21 cellular contexts compared by ENCODE assay signal in the genomic region with DNA sequence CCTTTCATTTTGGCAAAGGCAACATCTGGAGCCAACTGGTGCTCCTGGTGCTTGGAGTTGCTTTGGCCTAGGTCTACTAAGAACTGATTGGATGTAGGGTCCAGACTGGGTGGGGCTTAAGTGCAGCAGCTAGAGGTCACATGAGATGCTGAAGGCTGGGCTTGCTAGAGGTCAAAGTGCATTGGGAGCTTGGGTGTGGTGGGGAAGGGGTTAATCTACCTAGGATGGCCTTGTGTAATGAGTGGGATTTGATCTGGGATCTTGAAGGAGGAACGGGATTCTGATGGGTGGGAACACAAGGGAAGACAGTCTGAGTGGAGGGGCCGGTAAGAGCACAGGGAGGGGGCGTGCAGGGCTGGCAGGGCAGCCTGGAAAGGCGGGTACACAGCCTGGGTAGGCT.
A peak's percentile ranks its signal among the peaks of the same experiment; 100 is the strongest.
DNase-seq lines count a peak whose midpoint lies in the region; ATAC-seq and TF ChIP-seq lines count a peak whose summit lies in the region.
"Had no signal": no experiment of that assay in that cellular context is flagged by ENCODE, and none has a peak within 500 bp of the region (broad histone marks: within the 10 kb centered on the region; RNA-seq: fewer than 3 reads in every experiment).

No MANE protein-coding gene starts in this region.

- no peak overlapping the region for H3K4me3 Mint-ChIP-seq in activated CD4-positive, alpha-beta T cell treated with anti-CD3 and anti-CD28 coated beads, Interleukin-2, amount 10 ng/mL, durations not matched to agents 7 days and 5 days
- H3K4me3 Mint-ChIP-seq in WTC11: no peak overlapping the region
- no peak overlapping the region for H3K4me3 Mint-ChIP-seq in neural crest cell
- H3K4me3 Mint-ChIP-seq: CD4-positive, alpha-beta memory T cell; H9; HFFc6 had no signal

- CTCF ChIA-PET in activated CD4-positive, alpha-beta T cell treated with anti-CD3 and anti-CD28 coated beads, Interleukin-2, amount 10 ng/mL, durations not matched to agents 7 days and 5 days (lab: Charles Lee): no interaction called here
- CTCF ChIA-PET in WTC11 (lab: Charles Lee): no interaction called here

- no peaks in the 10 kb centered on the region for H3K9me3 Mint-ChIP-seq in activated CD4-positive, alpha-beta T cell treated with anti-CD3 and anti-CD28 coated beads, Interleukin-2, amount 10 ng/mL, durations not matched to agents 7 days and 5 days
- H3K9me3 Mint-ChIP-seq in WTC11 (no peaks in the 10 kb centered on the region), neural crest cell (no peaks in the 10 kb centered on the region)
- H3K9me3 Mint-ChIP-seq: CD4-positive, alpha-beta memory T cell; H9; HFFc6 had no signal

- peak overlapping the region; percentile 4 for H3K27ac Mint-ChIP-seq in activated CD4-positive, alpha-beta T cell treated with anti-CD3 and anti-CD28 coated beads, Interleukin-2, amount 10 ng/mL, durations not matched to agents 7 days and 5 days
- H3K27ac Mint-ChIP-seq in WTC11 (no peak overlapping the region), neural crest cell (ENCODE audit: unreplicated experiment) (peak overlapping the region; percentile 67)
- H3K27ac Mint-ChIP-seq: CD4-positive, alpha-beta memory T cell; HFFc6 had no signal

- TF ChIP-seq CTCF in WTC11 (IDR thresholded peaks at IDR 0.05): no peak
- TF ChIP-seq CTCF in neural crest cell (conservative IDR thresholded peaks at IDR 0.05): no peak

- H3K4me1 Mint-ChIP-seq in activated CD4-positive, alpha-beta T cell treated with anti-CD3 and anti-CD28 coated beads, Interleukin-2, amount 10 ng/mL, durations not matched to agents 7 days and 5 days: no peaks in the 10 kb centered on the region
- H3K4me1 Mint-ChIP-seq in WTC11 (peaks cover 31% of the 10 kb centered on the region), neural crest cell (peaks cover 4% of the 10 kb centered on the region)
- H3K4me1 Mint-ChIP-seq: CD4-positive, alpha-beta memory T cell had no signal

- intact Hi-C loops in sciatic nerve (cut with DNase I): no loop called here

- peaks cover 22% of the 10 kb centered on the region for H3K27me3 Mint-ChIP-seq in activated CD4-positive, alpha-beta T cell treated with anti-CD3 and anti-CD28 coated beads, Interleukin-2, amount 10 ng/mL, durations not matched to agents 7 days and 5 days
- no peaks in the 10 kb centered on the region for H3K27me3 Mint-ChIP-seq in WTC11 (ENCODE audit: low read depth)
- H3K27me3 Mint-ChIP-seq in neural crest cell (ENCODE audit: low read depth): peaks cover 30% of the 10 kb centered on the region

- H3K36me3 Mint-ChIP-seq in activated CD4-positive, alpha-beta T cell treated with anti-CD3 and anti-CD28 coated beads, Interleukin-2, amount 10 ng/mL, durations not matched to agents 7 days and 5 days (ENCODE audit: low read depth): no peaks in the 10 kb centered on the region
- H3K36me3 Mint-ChIP-seq in WTC11 (no peaks in the 10 kb centered on the region), neural crest cell (ENCODE audit: low read depth) (no peaks in the 10 kb centered on the region)
- H3K36me3 Mint-ChIP-seq: CD4-positive, alpha-beta memory T cell had no signal

- ATAC-seq in WTC11: peak; percentile 36; the same call in 1 of the 2 replicates
- ATAC-seq in sciatic nerve: no peak
- ATAC-seq: A549, HCT116 had no signal

- POLR2A ChIA-PET in activated CD4-positive, alpha-beta T cell treated with anti-CD3 and anti-CD28 coated beads, Interleukin-2, amount 10 ng/mL, durations not matched to agents 7 days and 5 days (lab: Charles Lee): no interaction called here
- POLR2A ChIA-PET in WTC11 (lab: Charles Lee): no interaction called here

- no peak for DNase-seq in activated CD4-positive, alpha-beta T cell treated with anti-CD3 and anti-CD28 coated beads, Interleukin-2, amount 10 ng/mL, durations not matched to agents 7 days and 5 days
- DNase-seq in activated CD4-positive, alpha-beta T cell treated with anti-CD3 and anti-CD28 coated beads, Interleukin-2, amount 50 U/mL, for 4 hours: no peak
- DNase-seq in WTC11 (ENCODE audit: low spot score) (no peak), neural crest cell (ENCODE audit: low read depth, low spot score) (no peak), AG08395 (ENCODE audit: low spot score) (no peak), sciatic nerve (ENCODE audit: low spot score) (no peak), HPDE6-E6E7 (ENCODE audit: extremely low spot score) (no peak)
- DNase-seq: 8988T; ACHN; C1 segment of cervical spinal cord; Calu3; CD4-positive, alpha-beta memory T cell; COR-L47; DMS53; DMS79 treated with DMSO at 0.1 percent for 48 hours; GF-D8; GOT3; H9; HFFc6 had no signal

TF ChIP-seq in WTC11, 78 proteins besides CTCF, POLR2A, EP300 and RAD21:
- TF ChIP-seq, protein P1, sequence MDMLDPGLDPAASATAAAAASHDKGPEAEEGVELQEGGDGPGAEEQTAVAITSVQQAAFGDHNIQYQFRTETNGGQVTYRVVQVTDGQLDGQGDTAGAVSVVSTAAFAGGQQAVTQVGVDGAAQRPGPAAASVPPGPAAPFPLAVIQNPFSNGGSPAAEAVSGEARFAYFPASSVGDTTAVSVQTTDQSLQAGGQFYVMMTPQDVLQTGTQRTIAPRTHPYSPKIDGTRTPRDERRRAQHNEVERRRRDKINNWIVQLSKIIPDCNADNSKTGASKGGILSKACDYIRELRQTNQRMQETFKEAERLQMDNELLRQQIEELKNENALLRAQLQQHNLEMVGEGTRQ (CRISPR knock-in tag; IDR thresholded peaks at IDR 0.05): peak; percentile 27; the same call in 1 of the 2 replicates
- TF ChIP-seq ZNF138 (CRISPR knock-in tag; conservative IDR thresholded peaks at IDR 0.05): no peak
